8 cellular contexts compared by ENCODE assay signal in the genomic region with DNA sequence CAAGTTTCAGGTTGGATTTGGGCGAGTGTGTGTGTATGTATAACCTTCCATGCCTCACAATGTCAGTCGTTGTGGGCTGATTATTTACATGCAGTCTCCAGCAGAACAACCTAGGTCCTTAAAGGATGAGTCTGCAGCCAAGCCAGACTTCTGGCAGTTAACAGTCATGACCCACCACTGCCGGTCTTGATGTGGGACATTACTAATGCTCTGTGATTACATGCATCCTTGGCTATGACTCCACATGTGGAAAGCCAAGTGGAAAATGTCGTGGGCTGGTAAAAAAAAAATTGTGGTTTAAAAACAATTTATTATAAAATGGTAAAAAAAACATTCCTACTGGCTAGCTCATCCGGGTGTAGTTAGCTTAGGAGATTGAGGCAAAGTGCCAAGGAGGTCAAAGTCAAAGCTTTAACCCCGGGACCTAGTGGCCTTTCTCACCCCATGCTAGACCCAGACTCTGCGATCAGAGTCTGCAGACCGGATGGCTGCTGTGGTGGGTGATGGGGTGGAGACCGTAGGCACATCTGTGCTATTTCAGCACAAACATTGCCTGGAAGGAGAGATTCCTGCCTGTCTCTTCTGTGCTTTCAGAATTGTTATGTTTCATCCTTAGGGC. TPM values are rescaled to one million over a fixed set of nuclear protein-coding genes. Genes with fewer than 3 reads are reported as not detected.
DNase-seq lines count a peak whose midpoint lies in the region; ATAC-seq and TF ChIP-seq lines count a peak whose summit lies in the region.

No MANE protein-coding gene starts in this region.

- H4K20me1 ChIP-seq in SK-N-SH (ENCODE audit: insufficient read depth): no peaks in the 10 kb centered on the region
- no peaks in the 10 kb centered on the region for H4K20me1 ChIP-seq in GM23338 (replicated peaks; ENCODE audit: insufficient read depth)

- H3K4me3 Mint-ChIP-seq in GM23338: no peak overlapping the region

- WGBS in SK-N-SH (ENCODE audit: low lambda C conversion rate): 31% methylated on average over 9 of the region's 9 CpGs

- peaks cover 16% of the 10 kb centered on the region for H3K4me1 Mint-ChIP-seq in GM23338

- TF ChIP-seq EP300 in SK-N-SH (IDR thresholded peaks at IDR 0.05; ENCODE audit: borderline replicate concordance in 1 of 2, low read depth in 1 of 2, low read length in 1 of 2): peak in 1 of 2 experiments; percentile 77; a peak in 2 of 4 replicates

- no peaks in the 10 kb centered on the region for H3K27me3 Mint-ChIP-seq in GM23338 (ENCODE audit: insufficient read depth, low read depth, poor library complexity)

- H3K79me2 ChIP-seq in SK-N-SH (ENCODE audit: insufficient read depth): no peaks in the 10 kb centered on the region
- no peaks in the 10 kb centered on the region for H3K79me2 ChIP-seq in GM23338 (replicated peaks; ENCODE audit: insufficient read depth)

- no peak for ATAC-seq in GM23338

- H3F3A ChIP-seq in SK-N-SH (replicated peaks; ENCODE audit: insufficient read depth) (peaks cover 30% of the 10 kb centered on the region), GM23338 (replicated peaks; ENCODE audit: low read depth) (no peaks in the 10 kb centered on the region)

- no peaks in the 10 kb centered on the region for H3K9me3 Mint-ChIP-seq in GM23338

- no peak for TF ChIP-seq CTCF in SK-N-SH (IDR thresholded peaks at IDR 0.05)
- no peak for TF ChIP-seq CTCF in GM23338 (conservative IDR thresholded peaks at IDR 0.05; ENCODE audit: low read depth in 2 of 2)

- no peak overlapping the region for H3K4me3 ChIP-seq in SK-N-SH (ENCODE audit: low read depth in 2 of 2, low read length in 1 of 2)
- no peak overlapping the region for H3K4me3 ChIP-seq in GM23338

- POLR2A ChIA-PET in SK-N-SH (lab: Yijun Ruan, JAX): no interaction called here

- H3K9me2 ChIP-seq in SK-N-SH (no peaks in the 10 kb centered on the region), GM23338 (ENCODE audit: insufficient read depth) (no peaks in the 10 kb centered on the region)

- H3K9ac ChIP-seq in SK-N-SH: no peak overlapping the region

- no peaks in the 10 kb centered on the region for H3K9me3 ChIP-seq in SK-N-SH

- H3K27me3 ChIP-seq in SK-N-SH (ENCODE audit: insufficient read depth) (no peaks in the 10 kb centered on the region), GM23338 (ENCODE audit: insufficient read depth) (peaks cover 2% of the 10 kb centered on the region; the same call in 1 of the 2 replicates)

- peaks cover 0 to 3% of the 10 kb centered on the region in 2 experiments for H3K36me3 ChIP-seq in SK-N-SH (replicated peaks in 1 of 2; ENCODE audit: control insufficient read depth in 1 of 2, insufficient read depth in 2 of 2, low read length in 1 of 2)
- H3K36me3 ChIP-seq in GM23338 (ENCODE audit: insufficient read depth): no peaks in the 10 kb centered on the region

- CTCF ChIA-PET in SK-N-SH (lab: Yijun Ruan, JAX): interaction anchor here (4.5 to 7.3 kb wide), 2 partner anchors 18 to 64 kb away, joined by 33 to 146 read pairs; no protein-coding TSS in a partner anchor

- DNase-seq in GM03348 (ENCODE audit: low spot score) (peak; percentile 92), SK-N-SH (no peak), fibroblast of peridontal ligament (ENCODE audit: extremely low read depth) (peak; percentile 98), renal cortical epithelial cell (ENCODE audit: low read depth) (peak; percentile 95), GM23338 (ENCODE audit: low spot score) (no peak), HPDE6-E6E7 (ENCODE audit: extremely low spot score) (no peak), SHP77 treated with DMSO at 0.1 percent for 48 hours (lab: John Stamatoyannopoulos, UW) (no peak), retina (no peak)

- H3K36me3 Mint-ChIP-seq in GM23338 (ENCODE audit: low read depth): peaks cover 17% of the 10 kb centered on the region

- peak overlapping the region; percentile 34; the same call in 1 of the 2 replicates for H3K4me2 ChIP-seq in SK-N-SH
- H3K4me2 ChIP-seq in GM23338: no peak overlapping the region

- H3K27ac ChIP-seq in SK-N-SH (ENCODE audit: low read depth in 2 of 2, low read length in 1 of 2) (peak overlapping the region; percentile 29 to 78; a peak in 3 of 4 replicates), GM23338 (ENCODE audit: low read depth) (no peak overlapping the region)

- H3K4me1 ChIP-seq in SK-N-SH (ENCODE audit: control insufficient read depth in 1 of 2, insufficient read depth in 2 of 2, low read depth in 1 of 2, low read length in 1 of 2) (peaks cover 11 to 20% of the 10 kb centered on the region in 2 experiments; a peak in 3 of 4 replicates), GM23338 (ENCODE audit: insufficient read depth) (peaks cover 5% of the 10 kb centered on the region; the same call in 1 of the 2 replicates)

- no peak overlapping the region for H2AFZ ChIP-seq in SK-N-SH (ENCODE audit: low read depth)
- no peak overlapping the region for H2AFZ ChIP-seq in GM23338

- H3K27ac Mint-ChIP-seq in GM23338: no peak overlapping the region

- TF ChIP-seq RAD21 in SK-N-SH (IDR thresholded peaks at IDR 0.05; ENCODE audit: low read length): no peak

TF ChIP-seq in SK-N-SH, 30 proteins besides CTCF, POLR2A, EP300 and RAD21 (continues in another document):
- TF ChIP-seq JUND (IDR thresholded peaks at IDR 0.05): peak; percentile 69
- TF ChIP-seq REST (IDR thresholded peaks at IDR 0.05; ENCODE audit: low read depth, low read length): no peak

TF ChIP-seq in GM23338, 12 proteins besides CTCF, POLR2A, EP300 and RAD21 (continues in another document):
- TF ChIP-seq, protein P1, sequence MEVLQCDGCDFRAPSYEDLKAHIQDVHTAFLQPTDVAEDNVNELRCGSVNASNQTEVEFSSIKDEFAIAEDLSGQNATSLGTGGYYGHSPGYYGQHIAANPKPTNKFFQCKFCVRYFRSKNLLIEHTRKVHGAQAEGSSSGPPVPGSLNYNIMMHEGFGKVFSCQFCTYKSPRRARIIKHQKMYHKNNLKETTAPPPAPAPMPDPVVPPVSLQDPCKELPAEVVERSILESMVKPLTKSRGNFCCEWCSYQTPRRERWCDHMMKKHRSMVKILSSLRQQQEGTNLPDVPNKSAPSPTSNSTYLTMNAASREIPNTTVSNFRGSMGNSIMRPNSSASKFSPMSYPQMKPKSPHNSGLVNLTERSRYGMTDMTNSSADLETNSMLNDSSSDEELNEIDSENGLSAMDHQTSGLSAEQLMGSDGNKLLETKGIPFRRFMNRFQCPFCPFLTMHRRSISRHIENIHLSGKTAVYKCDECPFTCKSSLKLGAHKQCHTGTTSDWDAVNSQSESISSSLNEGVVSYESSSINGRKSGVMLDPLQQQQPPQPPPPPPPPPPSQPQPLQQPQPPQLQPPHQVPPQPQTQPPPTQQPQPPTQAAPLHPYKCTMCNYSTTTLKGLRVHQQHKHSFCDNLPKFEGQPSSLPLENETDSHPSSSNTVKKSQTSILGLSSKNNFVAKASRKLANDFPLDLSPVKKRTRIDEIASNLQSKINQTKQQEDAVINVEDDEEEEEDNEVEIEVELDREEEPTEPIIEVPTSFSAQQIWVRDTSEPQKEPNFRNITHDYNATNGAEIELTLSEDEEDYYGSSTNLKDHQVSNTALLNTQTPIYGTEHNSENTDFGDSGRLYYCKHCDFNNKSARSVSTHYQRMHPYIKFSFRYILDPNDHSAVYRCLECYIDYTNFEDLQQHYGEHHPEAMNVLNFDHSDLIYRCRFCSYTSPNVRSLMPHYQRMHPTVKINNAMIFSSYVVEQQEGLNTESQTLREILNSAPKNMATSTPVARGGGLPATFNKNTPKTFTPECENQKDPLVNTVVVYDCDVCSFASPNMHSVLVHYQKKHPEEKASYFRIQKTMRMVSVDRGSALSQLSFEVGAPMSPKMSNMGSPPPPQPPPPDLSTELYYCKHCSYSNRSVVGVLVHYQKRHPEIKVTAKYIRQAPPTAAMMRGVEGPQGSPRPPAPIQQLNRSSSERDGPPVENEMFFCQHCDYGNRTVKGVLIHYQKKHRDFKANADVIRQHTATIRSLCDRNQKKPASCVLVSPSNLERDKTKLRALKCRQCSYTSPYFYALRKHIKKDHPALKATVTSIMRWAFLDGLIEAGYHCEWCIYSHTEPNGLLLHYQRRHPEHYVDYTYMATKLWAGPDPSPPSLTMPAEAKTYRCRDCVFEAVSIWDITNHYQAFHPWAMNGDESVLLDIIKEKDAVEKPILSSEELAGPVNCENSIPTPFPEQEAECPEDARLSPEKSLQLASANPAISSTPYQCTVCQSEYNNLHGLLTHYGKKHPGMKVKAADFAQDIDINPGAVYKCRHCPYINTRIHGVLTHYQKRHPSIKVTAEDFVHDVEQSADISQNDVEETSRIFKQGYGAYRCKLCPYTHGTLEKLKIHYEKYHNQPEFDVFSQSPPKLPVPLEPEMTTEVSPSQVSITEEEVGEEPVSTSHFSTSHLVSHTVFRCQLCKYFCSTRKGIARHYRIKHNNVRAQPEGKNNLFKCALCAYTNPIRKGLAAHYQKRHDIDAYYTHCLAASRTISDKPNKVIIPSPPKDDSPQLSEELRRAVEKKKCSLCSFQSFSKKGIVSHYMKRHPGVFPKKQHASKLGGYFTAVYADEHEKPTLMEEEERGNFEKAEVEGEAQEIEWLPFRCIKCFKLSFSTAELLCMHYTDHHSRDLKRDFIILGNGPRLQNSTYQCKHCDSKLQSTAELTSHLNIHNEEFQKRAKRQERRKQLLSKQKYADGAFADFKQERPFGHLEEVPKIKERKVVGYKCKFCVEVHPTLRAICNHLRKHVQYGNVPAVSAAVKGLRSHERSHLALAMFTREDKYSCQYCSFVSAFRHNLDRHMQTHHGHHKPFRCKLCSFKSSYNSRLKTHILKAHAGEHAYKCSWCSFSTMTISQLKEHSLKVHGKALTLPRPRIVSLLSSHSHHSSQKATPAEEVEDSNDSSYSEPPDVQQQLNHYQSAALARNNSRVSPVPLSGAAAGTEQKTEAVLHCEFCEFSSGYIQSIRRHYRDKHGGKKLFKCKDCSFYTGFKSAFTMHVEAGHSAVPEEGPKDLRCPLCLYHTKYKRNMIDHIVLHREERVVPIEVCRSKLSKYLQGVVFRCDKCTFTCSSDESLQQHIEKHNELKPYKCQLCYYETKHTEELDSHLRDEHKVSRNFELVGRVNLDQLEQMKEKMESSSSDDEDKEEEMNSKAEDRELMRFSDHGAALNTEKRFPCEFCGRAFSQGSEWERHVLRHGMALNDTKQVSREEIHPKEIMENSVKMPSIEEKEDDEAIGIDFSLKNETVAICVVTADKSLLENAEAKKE (CRISPR knock-in tag; IDR thresholded peaks at IDR 0.05): no peak
- TF ChIP-seq CREB1 (CRISPR knock-in tag; IDR thresholded peaks at IDR 0.05; ENCODE audit: low read depth): no peak

RNA-seq across cellular contexts. Expression of gene RARRES1, which starts 6.8 kb away (rescaled TPM):
- 0.11 and 0.15 TPM in 2 replicates for polyA plus RNA-seq in SK-N-SH (2012; rRNA removed)
- 0.14 and 0.48 TPM in 2 replicates for polyA plus RNA-seq in SK-N-SH (2012; cell fraction: cytosol; rRNA removed)
- polyA plus RNA-seq in SK-N-SH (2012; cell fraction: nucleus; rRNA removed): 0.05 and 0.10 TPM in 2 replicates
- 7.8 and 27.5 TPM in 2 replicates for total RNA-seq in renal cortical epithelial cell
- total RNA-seq in GM23338 (2014; rRNA removed; shearing (Covaris generic)): 0.10 TPM in 1 of 2 replicates, not detected in the other
- 0.54 and 0.82 TPM in 2 replicates for polyA plus RNA-seq in GM23338 (2016; fragmentation: Nextera tagmentation; extraction: Ambion mirVana)

RNA-seq across cellular contexts. Expression of gene LXN, which starts 53.0 kb away (rescaled TPM):
- polyA plus RNA-seq in SK-N-SH (2012; rRNA removed) (not detected in 2 replicates), GM23338 (2016; fragmentation: Nextera tagmentation; extraction: Ambion mirVana) (8.3 and 10.0 TPM in 2 replicates)
- not detected in 2 replicates for polyA plus RNA-seq in SK-N-SH (2012; cell fraction: cytosol; rRNA removed)
- polyA plus RNA-seq in SK-N-SH (2012; cell fraction: nucleus; rRNA removed): not detected in 2 replicates
- 12.7 and 50.3 TPM in 2 replicates for total RNA-seq in renal cortical epithelial cell
- 5.5 and 5.6 TPM in 2 replicates for total RNA-seq in GM23338 (2014; rRNA removed; shearing (Covaris generic))

Comparison
In these comparisons a context has a peak if more than half of its experiments do, and no peak if none do; other contexts are left out.
1. DNase-seq: peak in GM03348 (single experiment), fibroblast of peridontal ligament (single experiment) and renal cortical epithelial cell (single experiment); none in SK-N-SH (single experiment), GM23338 (single experiment), HPDE6-E6E7 (single experiment), SHP77 treated with DMSO at 0.1 percent for 48 hours (single experiment) and retina (single experiment).